1 cellular context compared by ENCODE assay signal in the genomic region with DNA sequence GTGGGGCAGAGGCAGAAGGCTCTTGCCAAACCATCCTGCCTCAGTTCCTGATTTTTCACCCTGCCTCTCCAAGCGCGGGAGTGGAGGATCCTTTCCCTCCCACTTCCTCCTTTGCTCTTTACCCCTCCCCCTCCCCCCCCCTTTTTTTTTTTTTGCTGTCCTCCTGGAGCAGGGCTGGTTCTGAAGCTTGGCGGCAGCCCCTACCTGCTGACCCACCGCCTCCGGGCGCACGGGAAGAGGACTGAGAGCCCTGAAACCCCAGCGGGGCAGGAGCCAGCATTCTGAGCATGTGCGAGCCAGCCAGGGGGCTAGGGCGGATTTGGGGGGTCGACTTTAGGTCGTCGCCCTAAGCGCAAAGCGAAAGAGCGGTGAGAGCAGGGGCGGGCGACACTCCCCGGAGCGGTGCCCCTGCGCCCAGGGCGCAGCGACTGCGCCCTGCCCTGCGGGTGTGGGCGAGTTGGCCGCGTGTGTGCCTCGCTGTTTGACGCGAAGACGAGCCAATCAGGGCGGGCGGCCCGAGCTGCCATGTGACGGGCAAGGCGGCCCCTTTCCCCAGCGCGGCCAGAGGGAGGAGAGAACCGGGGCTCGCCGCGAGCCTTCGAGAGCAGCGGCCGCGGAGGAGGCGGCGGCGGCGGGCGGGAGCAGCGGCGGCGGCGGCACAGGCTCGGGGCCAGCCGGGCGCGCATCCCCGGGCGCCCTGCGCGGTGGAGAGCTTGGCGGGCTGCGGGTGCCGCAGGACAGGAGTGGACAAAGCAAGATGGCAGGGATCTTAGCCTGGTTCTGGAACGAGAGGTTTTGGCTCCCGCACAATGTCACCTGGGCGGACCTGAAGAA.
TF ChIP-seq lines count a peak whose summit lies in the region.

A gene with protein sequence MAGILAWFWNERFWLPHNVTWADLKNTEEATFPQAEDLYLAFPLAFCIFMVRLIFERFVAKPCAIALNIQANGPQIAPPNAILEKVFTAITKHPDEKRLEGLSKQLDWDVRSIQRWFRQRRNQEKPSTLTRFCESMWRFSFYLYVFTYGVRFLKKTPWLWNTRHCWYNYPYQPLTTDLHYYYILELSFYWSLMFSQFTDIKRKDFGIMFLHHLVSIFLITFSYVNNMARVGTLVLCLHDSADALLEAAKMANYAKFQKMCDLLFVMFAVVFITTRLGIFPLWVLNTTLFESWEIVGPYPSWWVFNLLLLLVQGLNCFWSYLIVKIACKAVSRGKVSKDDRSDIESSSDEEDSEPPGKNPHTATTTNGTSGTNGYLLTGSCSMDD (plus strand): TSS at position 581 of the 834 bp plus-strand sequence. CDS start 177 bp downstream, at position 758.

TF ChIP-seq in H1, 55 proteins besides CTCF, POLR2A, EP300 and RAD21 (continues in another document):
- TF ChIP-seq GTF2F1 (IDR thresholded peaks at IDR 0.05; ENCODE audit: borderline replicate concordance, low read depth, low read length) (0 out of 2 replicates have a peak, but pooled peaks have one; percentile 40), SIX5 (IDR thresholded peaks at IDR 0.05; ENCODE audit: low read depth, low read length) (no peak), RBBP5 (IDR thresholded peaks at IDR 0.05; ENCODE audit: borderline replicate concordance, low read depth, low read length) (0 out of 2 replicates have a peak, but pooled peaks have one; percentile 49), YY1 (IDR thresholded peaks at IDR 0.05; ENCODE audit: low read depth, low read length) (no peak), FOSL1 (IDR thresholded peaks at IDR 0.05; ENCODE audit: insufficient read depth, low read depth, low read length) (no peak), RFX5 (IDR thresholded peaks at IDR 0.05; ENCODE audit: borderline replicate concordance, low read depth, low read length) (no peak), SRF (IDR thresholded peaks at IDR 0.05; ENCODE audit: low read depth, low read length) (no peak), ZNF274 (IDR thresholded peaks at IDR 0.05; ENCODE audit: borderline replicate concordance, extremely low read depth, low read length) (no peak), KDM4A (IDR thresholded peaks at IDR 0.05; ENCODE audit: low read depth, low read length, severe bottlenecking) (peak; percentile 90), TAF7 (optimal IDR thresholded peaks at IDR 0.05; ENCODE audit: borderline replicate concordance, low read depth, low read length) (peak; percentile 70), TCF12 (IDR thresholded peaks at IDR 0.05; ENCODE audit: low read depth, low read length) (no peak), SP2 (IDR thresholded peaks at IDR 0.05; ENCODE audit: low read length) (peak; percentile 23; the same call in 1 of the 2 replicates), SP4 (IDR thresholded peaks at IDR 0.05; ENCODE audit: low read length) (no peak), SUZ12 (IDR thresholded peaks at IDR 0.05; ENCODE audit: low read length) (no peak), RNF2 (IDR thresholded peaks at IDR 0.05; ENCODE audit: borderline replicate concordance, low read depth, low read length, missing control alignments, poor library complexity, severe bottlenecking) (no peak), CREB1 (IDR thresholded peaks at IDR 0.05) (peak; percentile 74), SAP30 (IDR thresholded peaks at IDR 0.05; ENCODE audit: insufficient read depth, insufficient replicate concordance, low read length) (no peak), HDAC2 (IDR thresholded peaks at IDR 0.05; ENCODE audit: borderline replicate concordance in 1 of 2, low read depth in 2 of 2, low read length in 2 of 2) (no peak), SIN3A (conservative IDR thresholded peaks at IDR 0.05 in 1 of 2, IDR thresholded peaks at IDR 0.05 in 1 of 2; ENCODE audit: low read depth in 1 of 2, low read length in 2 of 2) (no peak), JUND (IDR thresholded peaks at IDR 0.05; ENCODE audit: low read length) (no peak), BRCA1 (IDR thresholded peaks at IDR 0.05; ENCODE audit: low read depth, low read length) (no peak), POLR2AphosphoS5 (IDR thresholded peaks at IDR 0.05; ENCODE audit: low read depth, low read length) (peak; percentile 66), CHD2 (IDR thresholded peaks at IDR 0.05; ENCODE audit: low read length) (peak; percentile 53; the same call in 1 of the 2 replicates), CBX5 (IDR thresholded peaks at IDR 0.05; ENCODE audit: low read depth, low read length) (no peak), BCL11A (IDR thresholded peaks at IDR 0.05; ENCODE audit: low read depth in 2 of 2, low read length in 2 of 2) (no peak), JUN (IDR thresholded peaks at IDR 0.05; ENCODE audit: low read depth, low read length) (no peak), EGR1 (IDR thresholded peaks at IDR 0.05; ENCODE audit: borderline replicate concordance, low read depth, low read length) (peak; percentile 98), CHD1 (IDR thresholded peaks at IDR 0.05; ENCODE audit: low read depth, low read length) (no peak), BACH1 (IDR thresholded peaks at IDR 0.05; ENCODE audit: low read length) (no peak), TBP (IDR thresholded peaks at IDR 0.05; ENCODE audit: low read depth, low read length) (peak; percentile 16; the same call in 1 of the 2 replicates), TEAD4 (IDR thresholded peaks at IDR 0.05; ENCODE audit: low read depth, low read length) (no peak), NANOG (IDR thresholded peaks at IDR 0.05; ENCODE audit: insufficient read depth, low read depth, low read length, poor library complexity, severe bottlenecking) (no peak), MAFK (IDR thresholded peaks at IDR 0.05; ENCODE audit: low read depth, low read length) (no peak), CTBP2 (IDR thresholded peaks at IDR 0.05; ENCODE audit: borderline replicate concordance, insufficient read depth, insufficient read length, low read length) (no peak), KDM1A (IDR thresholded peaks at IDR 0.05; ENCODE audit: borderline replicate concordance, low read length) (no peak), SP1 (IDR thresholded peaks at IDR 0.05; ENCODE audit: low read depth, low read length) (peak; percentile 46; the same call in 1 of the 2 replicates), ASH2L (IDR thresholded peaks at IDR 0.05; ENCODE audit: low read length) (peak; percentile 41), PHF8 (conservative IDR thresholded peaks at IDR 0.05; ENCODE audit: low read depth, low read length) (peak; percentile 82), RXRA (IDR thresholded peaks at IDR 0.05; ENCODE audit: insufficient read depth, low read depth, low read length) (no peak), SIRT6 (IDR thresholded peaks at IDR 0.05; ENCODE audit: low read length) (no peak), NRF1 (IDR thresholded peaks at IDR 0.05; ENCODE audit: low read depth, low read length) (no peak), CBX8 (IDR thresholded peaks at IDR 0.05; ENCODE audit: borderline replicate concordance, low read depth, low read length) (no peak), TAF1 (IDR thresholded peaks at IDR 0.05; ENCODE audit: low read depth, low read length) (peak; percentile 79), CEBPB (IDR thresholded peaks at IDR 0.05; ENCODE audit: low read depth, low read length) (no peak)
- TF ChIP-seq, protein P1, sequence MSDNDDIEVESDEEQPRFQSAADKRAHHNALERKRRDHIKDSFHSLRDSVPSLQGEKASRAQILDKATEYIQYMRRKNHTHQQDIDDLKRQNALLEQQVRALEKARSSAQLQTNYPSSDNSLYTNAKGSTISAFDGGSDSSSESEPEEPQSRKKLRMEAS (IDR thresholded peaks at IDR 0.05) = peak; percentile 99
- TF ChIP-seq, protein P2, sequence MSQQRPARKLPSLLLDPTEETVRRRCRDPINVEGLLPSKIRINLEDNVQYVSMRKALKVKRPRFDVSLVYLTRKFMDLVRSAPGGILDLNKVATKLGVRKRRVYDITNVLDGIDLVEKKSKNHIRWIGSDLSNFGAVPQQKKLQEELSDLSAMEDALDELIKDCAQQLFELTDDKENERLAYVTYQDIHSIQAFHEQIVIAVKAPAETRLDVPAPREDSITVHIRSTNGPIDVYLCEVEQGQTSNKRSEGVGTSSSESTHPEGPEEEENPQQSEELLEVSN (IDR thresholded peaks at IDR 0.05) = peak; percentile 98
- TF ChIP-seq, protein P3, sequence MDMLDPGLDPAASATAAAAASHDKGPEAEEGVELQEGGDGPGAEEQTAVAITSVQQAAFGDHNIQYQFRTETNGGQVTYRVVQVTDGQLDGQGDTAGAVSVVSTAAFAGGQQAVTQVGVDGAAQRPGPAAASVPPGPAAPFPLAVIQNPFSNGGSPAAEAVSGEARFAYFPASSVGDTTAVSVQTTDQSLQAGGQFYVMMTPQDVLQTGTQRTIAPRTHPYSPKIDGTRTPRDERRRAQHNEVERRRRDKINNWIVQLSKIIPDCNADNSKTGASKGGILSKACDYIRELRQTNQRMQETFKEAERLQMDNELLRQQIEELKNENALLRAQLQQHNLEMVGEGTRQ (IDR thresholded peaks at IDR 0.05; ENCODE audit: low read length) = peak; percentile 83
- TF ChIP-seq, protein P4, sequence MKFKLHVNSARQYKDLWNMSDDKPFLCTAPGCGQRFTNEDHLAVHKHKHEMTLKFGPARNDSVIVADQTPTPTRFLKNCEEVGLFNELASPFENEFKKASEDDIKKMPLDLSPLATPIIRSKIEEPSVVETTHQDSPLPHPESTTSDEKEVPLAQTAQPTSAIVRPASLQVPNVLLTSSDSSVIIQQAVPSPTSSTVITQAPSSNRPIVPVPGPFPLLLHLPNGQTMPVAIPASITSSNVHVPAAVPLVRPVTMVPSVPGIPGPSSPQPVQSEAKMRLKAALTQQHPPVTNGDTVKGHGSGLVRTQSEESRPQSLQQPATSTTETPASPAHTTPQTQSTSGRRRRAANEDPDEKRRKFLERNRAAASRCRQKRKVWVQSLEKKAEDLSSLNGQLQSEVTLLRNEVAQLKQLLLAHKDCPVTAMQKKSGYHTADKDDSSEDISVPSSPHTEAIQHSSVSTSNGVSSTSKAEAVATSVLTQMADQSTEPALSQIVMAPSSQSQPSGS (IDR thresholded peaks at IDR 0.05; ENCODE audit: low read length) = no peak
- TF ChIP-seq, protein P5, sequence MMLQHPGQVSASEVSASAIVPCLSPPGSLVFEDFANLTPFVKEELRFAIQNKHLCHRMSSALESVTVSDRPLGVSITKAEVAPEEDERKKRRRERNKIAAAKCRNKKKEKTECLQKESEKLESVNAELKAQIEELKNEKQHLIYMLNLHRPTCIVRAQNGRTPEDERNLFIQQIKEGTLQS (IDR thresholded peaks at IDR 0.05; ENCODE audit: insufficient read depth, low read depth, low read length) = no peak
- TF ChIP-seq, protein P6, sequence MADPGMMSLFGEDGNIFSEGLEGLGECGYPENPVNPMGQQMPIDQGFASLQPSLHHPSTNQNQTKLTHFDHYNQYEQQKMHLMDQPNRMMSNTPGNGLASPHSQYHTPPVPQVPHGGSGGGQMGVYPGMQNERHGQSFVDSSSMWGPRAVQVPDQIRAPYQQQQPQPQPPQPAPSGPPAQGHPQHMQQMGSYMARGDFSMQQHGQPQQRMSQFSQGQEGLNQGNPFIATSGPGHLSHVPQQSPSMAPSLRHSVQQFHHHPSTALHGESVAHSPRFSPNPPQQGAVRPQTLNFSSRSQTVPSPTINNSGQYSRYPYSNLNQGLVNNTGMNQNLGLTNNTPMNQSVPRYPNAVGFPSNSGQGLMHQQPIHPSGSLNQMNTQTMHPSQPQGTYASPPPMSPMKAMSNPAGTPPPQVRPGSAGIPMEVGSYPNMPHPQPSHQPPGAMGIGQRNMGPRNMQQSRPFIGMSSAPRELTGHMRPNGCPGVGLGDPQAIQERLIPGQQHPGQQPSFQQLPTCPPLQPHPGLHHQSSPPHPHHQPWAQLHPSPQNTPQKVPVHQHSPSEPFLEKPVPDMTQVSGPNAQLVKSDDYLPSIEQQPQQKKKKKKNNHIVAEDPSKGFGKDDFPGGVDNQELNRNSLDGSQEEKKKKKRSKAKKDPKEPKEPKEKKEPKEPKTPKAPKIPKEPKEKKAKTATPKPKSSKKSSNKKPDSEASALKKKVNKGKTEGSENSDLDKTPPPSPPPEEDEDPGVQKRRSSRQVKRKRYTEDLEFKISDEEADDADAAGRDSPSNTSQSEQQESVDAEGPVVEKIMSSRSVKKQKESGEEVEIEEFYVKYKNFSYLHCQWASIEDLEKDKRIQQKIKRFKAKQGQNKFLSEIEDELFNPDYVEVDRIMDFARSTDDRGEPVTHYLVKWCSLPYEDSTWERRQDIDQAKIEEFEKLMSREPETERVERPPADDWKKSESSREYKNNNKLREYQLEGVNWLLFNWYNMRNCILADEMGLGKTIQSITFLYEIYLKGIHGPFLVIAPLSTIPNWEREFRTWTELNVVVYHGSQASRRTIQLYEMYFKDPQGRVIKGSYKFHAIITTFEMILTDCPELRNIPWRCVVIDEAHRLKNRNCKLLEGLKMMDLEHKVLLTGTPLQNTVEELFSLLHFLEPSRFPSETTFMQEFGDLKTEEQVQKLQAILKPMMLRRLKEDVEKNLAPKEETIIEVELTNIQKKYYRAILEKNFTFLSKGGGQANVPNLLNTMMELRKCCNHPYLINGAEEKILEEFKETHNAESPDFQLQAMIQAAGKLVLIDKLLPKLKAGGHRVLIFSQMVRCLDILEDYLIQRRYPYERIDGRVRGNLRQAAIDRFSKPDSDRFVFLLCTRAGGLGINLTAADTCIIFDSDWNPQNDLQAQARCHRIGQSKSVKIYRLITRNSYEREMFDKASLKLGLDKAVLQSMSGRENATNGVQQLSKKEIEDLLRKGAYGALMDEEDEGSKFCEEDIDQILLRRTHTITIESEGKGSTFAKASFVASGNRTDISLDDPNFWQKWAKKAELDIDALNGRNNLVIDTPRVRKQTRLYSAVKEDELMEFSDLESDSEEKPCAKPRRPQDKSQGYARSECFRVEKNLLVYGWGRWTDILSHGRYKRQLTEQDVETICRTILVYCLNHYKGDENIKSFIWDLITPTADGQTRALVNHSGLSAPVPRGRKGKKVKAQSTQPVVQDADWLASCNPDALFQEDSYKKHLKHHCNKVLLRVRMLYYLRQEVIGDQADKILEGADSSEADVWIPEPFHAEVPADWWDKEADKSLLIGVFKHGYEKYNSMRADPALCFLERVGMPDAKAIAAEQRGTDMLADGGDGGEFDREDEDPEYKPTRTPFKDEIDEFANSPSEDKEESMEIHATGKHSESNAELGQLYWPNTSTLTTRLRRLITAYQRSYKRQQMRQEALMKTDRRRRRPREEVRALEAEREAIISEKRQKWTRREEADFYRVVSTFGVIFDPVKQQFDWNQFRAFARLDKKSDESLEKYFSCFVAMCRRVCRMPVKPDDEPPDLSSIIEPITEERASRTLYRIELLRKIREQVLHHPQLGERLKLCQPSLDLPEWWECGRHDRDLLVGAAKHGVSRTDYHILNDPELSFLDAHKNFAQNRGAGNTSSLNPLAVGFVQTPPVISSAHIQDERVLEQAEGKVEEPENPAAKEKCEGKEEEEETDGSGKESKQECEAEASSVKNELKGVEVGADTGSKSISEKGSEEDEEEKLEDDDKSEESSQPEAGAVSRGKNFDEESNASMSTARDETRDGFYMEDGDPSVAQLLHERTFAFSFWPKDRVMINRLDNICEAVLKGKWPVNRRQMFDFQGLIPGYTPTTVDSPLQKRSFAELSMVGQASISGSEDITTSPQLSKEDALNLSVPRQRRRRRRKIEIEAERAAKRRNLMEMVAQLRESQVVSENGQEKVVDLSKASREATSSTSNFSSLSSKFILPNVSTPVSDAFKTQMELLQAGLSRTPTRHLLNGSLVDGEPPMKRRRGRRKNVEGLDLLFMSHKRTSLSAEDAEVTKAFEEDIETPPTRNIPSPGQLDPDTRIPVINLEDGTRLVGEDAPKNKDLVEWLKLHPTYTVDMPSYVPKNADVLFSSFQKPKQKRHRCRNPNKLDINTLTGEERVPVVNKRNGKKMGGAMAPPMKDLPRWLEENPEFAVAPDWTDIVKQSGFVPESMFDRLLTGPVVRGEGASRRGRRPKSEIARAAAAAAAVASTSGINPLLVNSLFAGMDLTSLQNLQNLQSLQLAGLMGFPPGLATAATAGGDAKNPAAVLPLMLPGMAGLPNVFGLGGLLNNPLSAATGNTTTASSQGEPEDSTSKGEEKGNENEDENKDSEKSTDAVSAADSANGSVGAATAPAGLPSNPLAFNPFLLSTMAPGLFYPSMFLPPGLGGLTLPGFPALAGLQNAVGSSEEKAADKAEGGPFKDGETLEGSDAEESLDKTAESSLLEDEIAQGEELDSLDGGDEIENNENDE (IDR thresholded peaks at IDR 0.05; ENCODE audit: insufficient replicate concordance, low read length) = no peak
